1 cellular context compared by ENCODE assay signal in genomic region chr2:135055182-135055786, GRCh38.
TF ChIP-seq lines count a peak whose summit lies in the region.

No MANE protein-coding gene starts in this region.

TF ChIP-seq in GM12878, 131 proteins besides CTCF, POLR2A, EP300 and RAD21:
- TF ChIP-seq NRF1 (conservative IDR thresholded peaks at IDR 0.05; ENCODE audit: low read depth, low read length): no peak
- TF ChIP-seq E2F8 (IDR thresholded peaks at IDR 0.05; ENCODE audit: low read depth, partially characterized antibody): no peak
- TF ChIP-seq ASH2L (IDR thresholded peaks at IDR 0.05; ENCODE audit: borderline replicate concordance, low read depth): no peak
- TF ChIP-seq ZNF274 (IDR thresholded peaks at IDR 0.05; ENCODE audit: insufficient read depth, insufficient read length): no peak
- TF ChIP-seq ZSCAN29 (IDR thresholded peaks at IDR 0.05): no peak
- no peak for TF ChIP-seq FOXM1 (IDR thresholded peaks at IDR 0.05; ENCODE audit: low read depth, low read length)
- no peak for TF ChIP-seq ZNF687 (IDR thresholded peaks at IDR 0.05)
- no peak for TF ChIP-seq ATF2 (IDR thresholded peaks at IDR 0.05; ENCODE audit: low read length)
- TF ChIP-seq SPI1 (IDR thresholded peaks at IDR 0.05; ENCODE audit: borderline replicate concordance, insufficient read depth, low read depth, low read length): no peak
- no peak for TF ChIP-seq EZH2 (IDR thresholded peaks at IDR 0.05; ENCODE audit: borderline replicate concordance, control insufficient read depth, low read depth, low read length)
- TF ChIP-seq HDAC2 (IDR thresholded peaks at IDR 0.05): no peak
